Comparison of ENCODE assay signal across 11 cellular contexts in the genomic region with DNA sequence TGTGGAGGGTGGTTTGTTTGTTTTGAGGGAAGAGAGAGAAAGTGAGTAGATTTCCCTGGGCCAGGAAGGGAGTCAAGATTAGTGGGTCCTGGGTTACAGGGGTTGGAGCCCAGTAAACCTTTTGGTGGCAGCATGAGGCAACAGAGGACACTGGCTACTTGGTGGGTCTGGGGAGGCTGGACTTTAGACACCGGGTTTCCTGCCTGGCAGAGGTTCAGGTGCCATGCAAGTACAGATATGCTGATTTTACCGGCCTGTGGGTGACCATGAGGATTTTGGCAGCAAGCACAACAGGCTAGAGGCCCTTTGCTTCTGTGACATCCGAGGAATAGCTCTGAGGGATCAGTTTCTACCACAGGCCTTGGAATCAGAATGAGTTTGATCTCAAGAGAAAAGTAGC. TPM values are rescaled to one million over a fixed set of nuclear protein-coding genes. Genes with fewer than 3 reads are reported as not detected.
DNase-seq lines count a peak whose midpoint lies in the region; ATAC-seq, FAIRE-seq and TF ChIP-seq lines count a peak whose summit lies in the region.
"Had no signal": no experiment of that assay in that cellular context is flagged by ENCODE, and none has a peak within 500 bp of the region (broad histone marks: within the 10 kb centered on the region; RNA-seq: fewer than 3 reads in every experiment).

No MANE protein-coding gene starts in this region.

- CTCF ChIA-PET in WTC11 (lab: Charles Lee): no interaction called here
- CTCF ChIA-PET in naive thymus-derived CD4-positive, alpha-beta T cell (lab: Charles Lee): no interaction called here

- H4K20me1 ChIP-seq in DND-41 (ENCODE audit: insufficient read depth, low read length): no peaks in the 10 kb centered on the region
- H4K20me1 ChIP-seq: BLaER1 treated with 17β-estradiol and CSF1 and Interleukin-3, amounts not matched to agents 10 nM and 100 nM had no signal

- H3K27me3 ChIP-seq in DND-41 (ENCODE audit: insufficient read depth, low read length, poor library complexity): no peaks in the 10 kb centered on the region
- no peaks in the 10 kb centered on the region for H3K27me3 ChIP-seq in small intestine (ENCODE audit: control insufficient read depth in 2 of 2, insufficient read depth in 2 of 2, low read length in 2 of 2)
- H3K27me3 ChIP-seq in naive thymus-derived CD4-positive, alpha-beta T cell (ENCODE audit: control insufficient read depth in 2 of 2, insufficient read depth in 2 of 2, low read length in 2 of 2): peaks cover 0 to 3% of the 10 kb centered on the region in 2 donors
- H3K27me3 ChIP-seq: BLaER1 treated with 17β-estradiol and CSF1 and Interleukin-3, amounts not matched to agents 10 nM and 100 nM had no signal

- POLR2A ChIA-PET in WTC11 (lab: Charles Lee): no interaction called here
- POLR2A ChIA-PET in naive thymus-derived CD4-positive, alpha-beta T cell (lab: Charles Lee): no interaction called here

- no peak overlapping the region for H3K4me3 Mint-ChIP-seq in WTC11
- H3K4me3 Mint-ChIP-seq in stimulated activated memory B cell treated with anti-CD40 and anti-IgM and Interleukin-4, amounts not matched to agents 10 μg/mL and 1 μg/mL and 100 μg/mL, for 72 hours: no peak overlapping the region
- H3K4me3 Mint-ChIP-seq in naive thymus-derived CD4-positive, alpha-beta T cell: no peak overlapping the region
- H3K4me3 Mint-ChIP-seq: CD4-positive, CD25-positive, alpha-beta regulatory T cell had no signal

- H3K79me2 ChIP-seq in DND-41 (ENCODE audit: insufficient read depth, low read length): peaks cover 65% of the 10 kb centered on the region

- H3K9ac ChIP-seq in DND-41 (ENCODE audit: low read depth, low read length): no peak overlapping the region
- H3K9ac ChIP-seq: BLaER1 treated with 17β-estradiol and CSF1 and Interleukin-3, amounts not matched to agents 10 nM and 100 nM had no signal

- no peaks in the 10 kb centered on the region; the same call in 1 of the 2 replicates for H3K36me3 ChIP-seq in DND-41 (ENCODE audit: insufficient read depth, low read length)
- H3K36me3 ChIP-seq in small intestine (ENCODE audit: control insufficient read depth in 2 of 2, insufficient read depth in 2 of 2, low read length in 2 of 2): no peaks in the 10 kb centered on the region
- no peaks in the 10 kb centered on the region for H3K36me3 ChIP-seq in naive thymus-derived CD4-positive, alpha-beta T cell (ENCODE audit: control insufficient read depth in 2 of 3, insufficient read depth in 3 of 3, low read length in 3 of 3)
- H3K36me3 ChIP-seq: BLaER1 treated with 17β-estradiol and CSF1 and Interleukin-3, amounts not matched to agents 10 nM and 100 nM had no signal

- H3K27ac ChIP-seq in DND-41 (ENCODE audit: low read length) (peak overlapping the region; percentile 93), small intestine (ENCODE audit: low read depth in 1 of 2, low read length in 1 of 2) (no peak overlapping the region)
- no peak overlapping the region for H3K27ac ChIP-seq in naive thymus-derived CD4-positive, alpha-beta T cell (ENCODE audit: low read depth, low read length)
- H3K27ac ChIP-seq: BLaER1 treated with 17β-estradiol and CSF1 and Interleukin-3, amounts not matched to agents 10 nM and 100 nM had no signal

- H3K4me3 ChIP-seq in DND-41 (ENCODE audit: low read depth in 1 of 2, low read length in 2 of 2) (no peak overlapping the region), small intestine (ENCODE audit: low read depth in 1 of 2, low read length in 2 of 2) (no peak overlapping the region)
- H3K4me3 ChIP-seq in naive thymus-derived CD4-positive, alpha-beta T cell (ENCODE audit: low read length): no peak overlapping the region
- H3K4me3 ChIP-seq: BLaER1 treated with 17β-estradiol and CSF1 and Interleukin-3, amounts not matched to agents 10 nM and 100 nM had no signal

- FAIRE-seq in small intestine (lab: Jason Lieb, UNC): no peak

- peaks cover 71% of the 10 kb centered on the region for H3K4me1 ChIP-seq in DND-41 (ENCODE audit: insufficient read depth, low read length)
- H3K4me1 ChIP-seq in small intestine (ENCODE audit: control insufficient read depth in 2 of 2, insufficient read depth in 1 of 2, low read depth in 1 of 2, low read length in 1 of 2): no peaks in the 10 kb centered on the region
- H3K4me1 ChIP-seq in naive thymus-derived CD4-positive, alpha-beta T cell (ENCODE audit: control insufficient read depth in 2 of 2, insufficient read depth in 2 of 2, low read length in 2 of 2): no peaks in the 10 kb centered on the region

- 0 out of 2 replicates have a peak, but pooled peaks cover 5% of the 10 kb centered on the region for H3K4me1 Mint-ChIP-seq in WTC11
- H3K4me1 Mint-ChIP-seq in stimulated activated memory B cell treated with anti-CD40 and anti-IgM and Interleukin-4, amounts not matched to agents 10 μg/mL and 1 μg/mL and 100 μg/mL, for 72 hours: peaks cover 74% of the 10 kb centered on the region
- peaks cover 0 to 27% (median 4%) of the 10 kb centered on the region in 7 donors for H3K4me1 Mint-ChIP-seq in naive thymus-derived CD4-positive, alpha-beta T cell
- H3K4me1 Mint-ChIP-seq: CD4-positive, CD25-positive, alpha-beta regulatory T cell had no signal

- no peak for TF ChIP-seq CTCF in DND-41 (IDR thresholded peaks at IDR 0.05; ENCODE audit: borderline replicate concordance, extremely low read depth, low read length, poor library complexity, severe bottlenecking)
- TF ChIP-seq CTCF in WTC11 (IDR thresholded peaks at IDR 0.05): no peak

- WGBS in small intestine, 3 donors: 57 to 87% (median 71%) methylated on average over 3 of the region's 3 CpGs

- no peak overlapping the region for H3K4me2 ChIP-seq in DND-41 (ENCODE audit: insufficient read depth, low read length)
- H3K4me2 ChIP-seq: BLaER1 treated with 17β-estradiol and CSF1 and Interleukin-3, amounts not matched to agents 10 nM and 100 nM had no signal

- peak overlapping the region; percentile 14; the same call in 1 of the 2 replicates for H3K27ac Mint-ChIP-seq in WTC11
- H3K27ac Mint-ChIP-seq in stimulated activated memory B cell treated with anti-CD40 and anti-IgM and Interleukin-4, amounts not matched to agents 10 μg/mL and 1 μg/mL and 100 μg/mL, for 72 hours: peak overlapping the region; percentile 84
- peak overlapping the region in 1 of 9 donors; percentile 10 for H3K27ac Mint-ChIP-seq in naive thymus-derived CD4-positive, alpha-beta T cell

- H3K9me3 ChIP-seq in DND-41 (ENCODE audit: insufficient read depth, low read length, severe bottlenecking) (no peaks in the 10 kb centered on the region), small intestine (ENCODE audit: control insufficient read depth, low read depth) (no peaks in the 10 kb centered on the region)
- no peaks in the 10 kb centered on the region for H3K9me3 ChIP-seq in naive thymus-derived CD4-positive, alpha-beta T cell (ENCODE audit: control insufficient read depth in 2 of 3, low read length in 3 of 3)
- H3K9me3 ChIP-seq: BLaER1 treated with 17β-estradiol and CSF1 and Interleukin-3, amounts not matched to agents 10 nM and 100 nM had no signal

- no peaks in the 10 kb centered on the region for H3K9me3 Mint-ChIP-seq in WTC11
- H3K9me3 Mint-ChIP-seq in stimulated activated memory B cell treated with anti-CD40 and anti-IgM and Interleukin-4, amounts not matched to agents 10 μg/mL and 1 μg/mL and 100 μg/mL, for 72 hours: no peaks in the 10 kb centered on the region
- no peaks in the 10 kb centered on the region for H3K9me3 Mint-ChIP-seq in naive thymus-derived CD4-positive, alpha-beta T cell
- H3K9me3 Mint-ChIP-seq: CD4-positive, CD25-positive, alpha-beta regulatory T cell had no signal

- no peak overlapping the region for H2AFZ ChIP-seq in DND-41 (ENCODE audit: low read depth, low read length)

- H3K27me3 Mint-ChIP-seq in WTC11 (ENCODE audit: low read depth): no peaks in the 10 kb centered on the region
- H3K27me3 Mint-ChIP-seq in stimulated activated memory B cell treated with anti-CD40 and anti-IgM and Interleukin-4, amounts not matched to agents 10 μg/mL and 1 μg/mL and 100 μg/mL, for 72 hours: no peaks in the 10 kb centered on the region
- peaks cover 5 to 21% (median 13%) of the 10 kb centered on the region in 5 donors for H3K27me3 Mint-ChIP-seq in naive thymus-derived CD4-positive, alpha-beta T cell

- no peaks in the 10 kb centered on the region for H3K36me3 Mint-ChIP-seq in WTC11
- H3K36me3 Mint-ChIP-seq in stimulated activated memory B cell treated with anti-CD40 and anti-IgM and Interleukin-4, amounts not matched to agents 10 μg/mL and 1 μg/mL and 100 μg/mL, for 72 hours: peaks cover 6% of the 10 kb centered on the region
- peaks cover 0 to 3% (median 0%) of the 10 kb centered on the region in 5 donors for H3K36me3 Mint-ChIP-seq in naive thymus-derived CD4-positive, alpha-beta T cell
- H3K36me3 Mint-ChIP-seq: CD4-positive, CD25-positive, alpha-beta regulatory T cell had no signal

- DNase-seq in DND-41 (no peak), WTC11 (ENCODE audit: low spot score) (no peak), left lobe of liver (ENCODE audit: low spot score) (peak; percentile 75), small intestine (no peak)
- DNase-seq in activated effector memory CD4-positive, alpha-beta T cell treated with anti-CD3 and anti-CD28 coated beads, Interleukin-2, amount 50 U/mL, for 16 hours: no peak
- no peak for DNase-seq in naive thymus-derived CD4-positive, alpha-beta T cell
- DNase-seq: ACHN; CD4-positive, CD25-positive, alpha-beta regulatory T cell; DMS53 had no signal

- ATAC-seq in DND-41 (ENCODE audit: insufficient read depth, low read depth): no peak
- no peak for ATAC-seq in WTC11
- peak; percentile 86 for ATAC-seq in left lobe of liver
- no peak for ATAC-seq in stimulated activated memory B cell treated with anti-CD40 and anti-IgM and Interleukin-4, amounts not matched to agents 10 μg/mL and 1 μg/mL and 100 μg/mL, for 72 hours
- no peak for ATAC-seq in naive thymus-derived CD4-positive, alpha-beta T cell

- intact Hi-C loops in naive thymus-derived CD4-positive, alpha-beta T cell (cut with micrococcal nuclease): no loop called here

RNA-seq across cellular contexts. Expression of a gene that starts 18.9 kb away (rescaled TPM):
- total RNA-seq in WTC11 (2021) (7.3 to 10.0 TPM (median 8.0 TPM) in 3 replicates), left lobe of liver (21.5 TPM)
- polyA plus RNA-seq in small intestine: 1 to 10 TPM; 3.0 to 4.7 (median 4.4) TPM
- total RNA-seq in naive thymus-derived CD4-positive, alpha-beta T cell: 10 to 100 TPM; 25.1 to 39.0 (median 30.9) TPM
- polyA plus RNA-seq in naive thymus-derived CD4-positive, alpha-beta T cell: 10 to 100 TPM; 11.3 to 21.7 TPM
